1 cellular context compared by ENCODE assay signal in genomic region chr13:99484405-99484981, GRCh38.
TF ChIP-seq lines count a peak whose summit lies in the region.

No MANE protein-coding gene starts in this region.

TF ChIP-seq in HepG2, 621 proteins besides CTCF, POLR2A, EP300 and RAD21:
- TF ChIP-seq AHDC1 (CRISPR knock-in tag; IDR thresholded peaks at IDR 0.05; ENCODE audit: borderline replicate concordance) (no peak), ZNF619 (CRISPR knock-in tag; IDR thresholded peaks at IDR 0.05) (no peak)
